Comparison of ENCODE assay signal across 26 cellular contexts in genomic region chr5:95520176-95520575, GRCh38.
"Had no signal": no experiment of that assay in that cellular context is flagged by ENCODE, and none has a peak within 500 bp of the region (broad histone marks: within the 10 kb centered on the region; RNA-seq: fewer than 3 reads in every experiment).

No MANE protein-coding gene starts in this region.

- ATAC-seq: activated CD8-positive, alpha-beta T cell treated with anti-CD3 and anti-CD28 coated beads for 36 hours; activated T-cell treated with anti-CD3 and anti-CD28 coated beads, Interleukin-2, amount 50 U/mL, for 4 hours; activated T-helper 17 cell treated with anti-CD3 and anti-CD28 coated beads, Interleukin-2, amount 50 U/mL, for 72 hours; effector memory CD8-positive, alpha-beta T cell; foreskin keratinocyte; gastrocnemius medialis; heart right ventricle had no signal

- H3K4me1 Mint-ChIP-seq: activated T-helper 17 cell treated with anti-CD3 and anti-CD28 coated beads, Interleukin-2, amount 50 U/mL, for 72 hours had no signal

- H3K9me3 Mint-ChIP-seq: activated CD8-positive, alpha-beta T cell treated with anti-CD3 and anti-CD28 coated beads for 36 hours; activated T-cell treated with anti-CD3 and anti-CD28 coated beads, Interleukin-2, amount 50 U/mL, for 4 hours; activated T-helper 17 cell treated with anti-CD3 and anti-CD28 coated beads, Interleukin-2, amount 50 U/mL, for 72 hours; effector memory CD8-positive, alpha-beta T cell had no signal

- H3K27ac Mint-ChIP-seq: activated CD8-positive, alpha-beta T cell treated with anti-CD3 and anti-CD28 coated beads for 36 hours; activated naive CD8-positive, alpha-beta T cell; activated T-helper 17 cell treated with anti-CD3 and anti-CD28 coated beads, Interleukin-2, amount 50 U/mL, for 72 hours; effector memory CD8-positive, alpha-beta T cell had no signal

- H3K4me3 Mint-ChIP-seq: activated CD8-positive, alpha-beta T cell treated with anti-CD3 and anti-CD28 coated beads for 36 hours; activated naive CD8-positive, alpha-beta T cell; activated T-cell treated with anti-CD3 and anti-CD28 coated beads, Interleukin-2, amount 50 U/mL, for 4 hours; activated T-helper 17 cell treated with anti-CD3 and anti-CD28 coated beads, Interleukin-2, amount 50 U/mL, for 72 hours; effector memory CD8-positive, alpha-beta T cell had no signal

- H3K27me3 Mint-ChIP-seq: activated CD8-positive, alpha-beta T cell treated with anti-CD3 and anti-CD28 coated beads for 36 hours; activated naive CD8-positive, alpha-beta T cell; activated T-helper 17 cell treated with anti-CD3 and anti-CD28 coated beads, Interleukin-2, amount 50 U/mL, for 72 hours; effector memory CD8-positive, alpha-beta T cell had no signal

- DNase-seq: activated CD4-positive, alpha-beta T cell treated with anti-CD3 and anti-CD28 coated beads for 48 hours; activated CD4-positive, alpha-beta T cell treated with anti-CD3 and anti-CD28 coated beads, Interleukin-2, amount 50 U/mL, for 1 hour; activated CD4-positive, alpha-beta T cell treated with anti-CD3 and anti-CD28 coated beads, Interleukin-2, amount 50 U/mL, for 48 hours; activated CD4-positive, CD25-positive, alpha-beta regulatory T cell; activated CD4-positive, CD25-positive, alpha-beta regulatory T cell treated with anti-CD3 and anti-CD28 coated beads, Interleukin-2, amount 50 U/mL, for 72 hours; activated CD8-positive, alpha-beta memory T cell treated with anti-CD3 and anti-CD28 coated beads for 24 hours; activated CD8-positive, alpha-beta T cell treated with anti-CD3 and anti-CD28 coated beads for 36 hours; activated effector memory CD4-positive, alpha-beta T cell treated with Interleukin-2 at 50 U/mL for 16 hours; activated gamma-delta T cell treated with Interleukin-2 at 50 U/mL for 16 hours; activated naive CD4-positive, alpha-beta T cell treated with anti-CD3 and anti-CD28 coated beads, Interleukin-2, amount 50 U/mL, for 16 hours; activated naive CD4-positive, alpha-beta T cell treated with Interleukin-2 at 50 U/mL for 16 hours; activated T-cell treated with anti-CD3 and anti-CD28 coated beads, Interleukin-2, amount 50 U/mL, for 4 hours; amniotic stem cell; anterior cingulate cortex; cerebellar nuclear complex; cortex of kidney; dermis blood vessel endothelial cell; effector CD4-positive, alpha-beta T cell; effector memory CD8-positive, alpha-beta T cell; erythroblast; foreskin keratinocyte; gastrocnemius medialis; heart right ventricle; T-helper 2 cell had no signal
